20 cellular contexts compared by ENCODE assay signal in genomic region chr6:92121228-92121627, GRCh38.
"Had no signal": no experiment of that assay in that cellular context is flagged by ENCODE, and none has a peak within 500 bp of the region (broad histone marks: within the 10 kb centered on the region; RNA-seq: fewer than 3 reads in every experiment).

No MANE protein-coding gene starts in this region.

- H3K27ac Mint-ChIP-seq: immature natural killer cell; mesothelial cell of epicardium; naive thymus-derived CD4-positive, alpha-beta T cell had no signal

- H3K4me3 Mint-ChIP-seq: immature natural killer cell; mesothelial cell of epicardium; naive thymus-derived CD4-positive, alpha-beta T cell had no signal

- H3K4me1 Mint-ChIP-seq: immature natural killer cell; naive thymus-derived CD4-positive, alpha-beta T cell had no signal

- H3K27me3 ChIP-seq: dorsolateral prefrontal cortex, esophagus muscularis mucosa, foreskin keratinocyte, gastroesophageal sphincter, heart left ventricle, hepatocyte, left lung had no signal

- H3K27ac ChIP-seq: coronary artery, esophagus muscularis mucosa, foreskin keratinocyte, gastroesophageal sphincter, heart left ventricle, hepatocyte, left lung, lower lobe of right lung had no signal

- H3K27me3 Mint-ChIP-seq: naive thymus-derived CD4-positive, alpha-beta T cell had no signal

- H2AFZ ChIP-seq: hepatocyte had no signal

- DNase-seq: dermis blood vessel endothelial cell; dorsolateral prefrontal cortex; effector CD4-positive, alpha-beta T cell; effector memory CD4-positive, alpha-beta T cell; foreskin keratinocyte; heart left ventricle; hypothalamus; immature natural killer cell; left cardiac atrium; left lung; left ventricle myocardium superior; lower lobe of right lung; mesenchymal stem cell; mucosa of descending colon; naive thymus-derived CD4-positive, alpha-beta T cell had no signal

- H3K36me3 ChIP-seq: esophagus muscularis mucosa, gastroesophageal sphincter, heart left ventricle, left lung, lower lobe of right lung had no signal

- ATAC-seq: foreskin keratinocyte; gastroesophageal sphincter; heart left ventricle; left cardiac atrium; left lung; left ventricle myocardium superior; lower lobe of right lung; mucosa of descending colon; naive thymus-derived CD4-positive, alpha-beta T cell had no signal

- H3K9me3 ChIP-seq: esophagus muscularis mucosa, gastroesophageal sphincter, heart left ventricle, left lung, lower lobe of right lung, mucosa of descending colon had no signal

- H3K4me1 ChIP-seq: esophagus muscularis mucosa, foreskin keratinocyte, gastroesophageal sphincter, left lung, lower lobe of right lung had no signal

- H3K4me3 ChIP-seq: coronary artery, dorsolateral prefrontal cortex, esophagus muscularis mucosa, gastroesophageal sphincter, heart left ventricle, hepatocyte, left lung, lower lobe of right lung, mucosa of descending colon had no signal

- H3K9me3 Mint-ChIP-seq: mesothelial cell of epicardium had no signal

- H3K79me2 ChIP-seq: hepatocyte had no signal

- H3K36me3 Mint-ChIP-seq: immature natural killer cell; mesothelial cell of epicardium; naive thymus-derived CD4-positive, alpha-beta T cell had no signal

- H3K4me2 ChIP-seq: hepatocyte had no signal
